ENCODE assay signal across 24 cellular contexts in the genomic region with DNA sequence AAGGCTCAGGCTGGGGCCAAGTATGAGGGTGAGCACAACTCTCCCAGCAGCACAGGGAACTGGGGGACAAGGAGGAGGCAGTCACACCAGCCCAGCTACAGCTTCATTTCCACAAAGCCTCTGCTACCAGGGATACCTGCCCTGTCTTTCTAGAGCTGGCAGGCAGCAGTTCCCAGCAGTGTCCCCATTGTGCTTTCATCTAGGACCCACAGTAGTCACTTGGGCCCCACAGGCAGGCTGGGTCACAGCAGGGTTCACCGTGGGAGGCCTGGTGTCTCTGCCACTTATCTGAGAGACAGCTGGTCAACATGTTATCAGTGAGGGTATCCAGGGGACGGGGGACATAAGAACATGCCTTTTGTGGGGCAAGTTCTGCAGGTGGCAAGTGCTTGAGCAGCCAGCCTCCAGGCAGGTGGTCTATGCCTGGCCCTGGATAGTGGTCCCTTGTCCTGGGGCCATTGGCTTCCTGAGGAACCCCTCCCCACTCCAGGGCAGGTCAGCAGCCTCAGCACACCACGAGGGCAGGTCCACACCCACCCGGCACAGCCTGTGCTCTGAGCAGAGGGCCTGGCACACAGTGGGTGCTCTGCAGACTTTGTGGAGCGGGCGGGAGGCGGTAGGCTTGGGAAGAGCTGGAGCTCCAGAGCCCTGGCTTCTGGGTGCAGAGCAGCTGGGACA. TPM values are rescaled to one million over a fixed set of nuclear protein-coding genes. Genes with fewer than 3 reads are reported as not detected.
A peak's percentile ranks its signal among the peaks of the same experiment; 100 is the strongest.
DNase-seq lines count a peak whose midpoint lies in the region; ATAC-seq, FAIRE-seq and TF ChIP-seq lines count a peak whose summit lies in the region.
"Had no signal": no experiment of that assay in that cellular context is flagged by ENCODE, and none has a peak within 500 bp of the region (broad histone marks: within the 10 kb centered on the region; RNA-seq: fewer than 3 reads in every experiment).

No MANE protein-coding gene starts in this region.

- H3K4me1 ChIP-seq in BLaER1 (peaks cover 55% of the 10 kb centered on the region), IMR-90 (ENCODE audit: control insufficient read depth, insufficient read depth, low read length) (no peaks in the 10 kb centered on the region), K562 (replicated peaks in 1 of 2; ENCODE audit: control insufficient read depth in 2 of 2, insufficient read depth in 2 of 2, low read length in 2 of 2) (peaks cover 0 to 39% of the 10 kb centered on the region in 2 experiments; a peak in 3 of 5 replicates)
- H3K4me1 ChIP-seq: BE2C had no signal

- dilution Hi-C loops in IMR-90 (cut with HindIII; ENCODE audit: low sequenced_read_pairs, unreplicated experiment), result no loop called here

- DNase-seq in IMR-90, result no peak
- DNase-seq in K562 (ENCODE audit: extremely low read depth in 1 of 4, low spot score in 3 of 4), result peak in 3 of 4 experiments; percentile 62 to 64 (median 64)
- DNase-seq in mesenteric fat pad (ENCODE audit: low spot score), result no peak
- DNase-seq in immature natural killer cell, result no peak
- no peak for DNase-seq in NCI-H2081 (lab: John Stamatoyannopoulos, UW)
- DNase-seq in NCI-H526 treated with DMSO at 0.1 percent for 48 hours (lab: John Stamatoyannopoulos, UW), result no peak
- DNase-seq: BE2C; CD4-positive, alpha-beta memory T cell; GOT3; MV-4-11; NCI-H2029 treated with DMSO at 0.1 percent for 48 hours; NCI-H2171 treated with DMSO at 0.1 percent for 48 hours; NCI-H82; PC-3 had no signal

- H3K9me1 ChIP-seq in IMR-90 (ENCODE audit: insufficient read depth, low read length) (no peaks in the 10 kb centered on the region), K562 (ENCODE audit: control insufficient read depth, insufficient read depth, low read length) (peaks cover 11% of the 10 kb centered on the region)

- no peak overlapping the region for H3K4me3 Mint-ChIP-seq in immature natural killer cell
- H3K4me3 Mint-ChIP-seq: CD4-positive, alpha-beta memory T cell had no signal

- in situ Hi-C loops in IMR-90 (cut with MboI; ENCODE audit: low sequenced_read_pairs), result no loop called here
- in situ Hi-C loops in K562 (cut with MboI), result no loop called here

- no peak overlapping the region for H2AK9ac ChIP-seq in IMR-90 (replicated peaks; ENCODE audit: low read depth, low read length, poor library complexity)

- no peak overlapping the region for H3K4ac ChIP-seq in IMR-90 (ENCODE audit: low read depth, low read length)

- POLR2A ChIA-PET in IMR-90 (lab: Charles Lee; ENCODE audit: unreplicated experiment) (no interaction called here), K562 (lab: Yijun Ruan, JAX) (interaction anchor here (0.7 to 19.9 kb wide), 10 partner anchors 14 to 233 kb away, joined by 3 to 414 read pairs (median 4); a partner anchor contains a TSS)

- no peak overlapping the region for H3K27ac Mint-ChIP-seq in immature natural killer cell

- H3K36me3 ChIP-seq in BLaER1, result peaks cover 90% of the 10 kb centered on the region
- H3K36me3 ChIP-seq in IMR-90 (ENCODE audit: control insufficient read depth, insufficient read depth, low read length), result no peaks in the 10 kb centered on the region
- H3K36me3 ChIP-seq in K562 (ENCODE audit: control insufficient read depth, insufficient read depth, low read length), result no peaks in the 10 kb centered on the region
- H3K36me3 ChIP-seq: BE2C had no signal

- H3K9ac ChIP-seq in BLaER1, result no peak overlapping the region
- no peak overlapping the region for H3K9ac ChIP-seq in IMR-90 (ENCODE audit: low read depth, low read length)
- H3K9ac ChIP-seq in K562 (ENCODE audit: insufficient read depth in 1 of 2, low read depth in 2 of 2, low read length in 2 of 2), result peak overlapping the region in 1 of 2 experiments; percentile 30; a peak in 2 of 4 replicates
- H3K9ac ChIP-seq: KMS-11 had no signal

- H3K27ac ChIP-seq in BLaER1, result no peak overlapping the region
- H3K27ac ChIP-seq in IMR-90 (ENCODE audit: insufficient read depth, low read length), result no peak overlapping the region
- H3K27ac ChIP-seq in K562 (ENCODE audit: extremely low read depth, low read depth, low read length), result no peak overlapping the region
- H3K27ac ChIP-seq in layer of hippocampus (ENCODE audit: low read depth, low read length), result peak overlapping the region; percentile 90
- H3K27ac ChIP-seq: KMS-11, RWPE1 had no signal

- CTCF ChIA-PET in IMR-90 (lab: Yijun Ruan, JAX), result no interaction called here
- CTCF ChIA-PET in K562 (lab: Yijun Ruan, JAX; ENCODE audit: low intra/inter-chr PET ratio), result no interaction called here

- no peak for FAIRE-seq in K562 (lab: Jason Lieb, UNC)
- FAIRE-seq: A204.1, D721Med, GM12892, GM18507 had no signal

- H4K20me1 ChIP-seq in BLaER1 (peaks cover 100% of the 10 kb centered on the region), IMR-90 (ENCODE audit: insufficient read depth, low read length) (no peaks in the 10 kb centered on the region; the same call in 1 of the 2 replicates), K562 (replicated peaks; ENCODE audit: control insufficient read depth, insufficient read depth, low read length) (peaks cover 99% of the 10 kb centered on the region)

- no peak overlapping the region for H2BK5ac ChIP-seq in IMR-90 (ENCODE audit: low read depth, low read length, poor library complexity, severe bottlenecking)

- H3K9me3 ChIP-seq in BLaER1, result no peaks in the 10 kb centered on the region
- no peaks in the 10 kb centered on the region for H3K9me3 ChIP-seq in IMR-90 (ENCODE audit: control insufficient read depth, insufficient read depth, low read length)
- no peaks in the 10 kb centered on the region for H3K9me3 ChIP-seq in K562 (replicated peaks; ENCODE audit: control insufficient read depth, insufficient read depth, low read depth, low read length)
- H3K9me3 ChIP-seq: BE2C had no signal

- no peak overlapping the region for H4K5ac ChIP-seq in IMR-90 (ENCODE audit: low read depth, low read length)

- H3K4me2 ChIP-seq in BLaER1, result peak overlapping the region; percentile 58; the same call in 1 of the 2 replicates
- no peak overlapping the region for H3K4me2 ChIP-seq in IMR-90 (ENCODE audit: low read depth, low read length)
- no peak overlapping the region for H3K4me2 ChIP-seq in K562 (ENCODE audit: insufficient read depth, low read length)
- H3K4me2 ChIP-seq: KMS-11 had no signal

- H3K27me3 Mint-ChIP-seq in immature natural killer cell (ENCODE audit: low read depth in 3 of 3), result peaks cover 0 to under 1% (median 0%) of the 10 kb centered on the region in 3 donors
- H3K27me3 Mint-ChIP-seq: CD4-positive, alpha-beta memory T cell had no signal

- no peak overlapping the region for H3K18ac ChIP-seq in IMR-90 (ENCODE audit: low read depth, low read length)

- H3K4me3 ChIP-seq in BLaER1 (no peak overlapping the region), IMR-90 (ENCODE audit: insufficient read depth, low read depth, low read length) (no peak overlapping the region), K562 (no peak overlapping the region)

- intact Hi-C loops in IMR-90 (cut with micrococcal nuclease), result no loop called here
- intact Hi-C loops in K562 (cut with micrococcal nuclease), result no loop called here

- TF ChIP-seq POLR2A in IMR-90 (IDR thresholded peaks at IDR 0.05; ENCODE audit: low read depth, low read length) (no peak), K562 (conservative IDR thresholded peaks at IDR 0.05) (no peak)

- TF ChIP-seq CTCF in IMR-90 (conservative IDR thresholded peaks at IDR 0.05; ENCODE audit: low read depth, low read length) (no peak), K562 (IDR thresholded peaks at IDR 0.05 in 2 of 3, conservative IDR thresholded peaks at IDR 0.05 in 1 of 3; ENCODE audit: insufficient read depth in 2 of 3, low read depth in 1 of 3, low read length in 3 of 3) (no peak)

- no peak; the same call in 1 of the 2 replicates for TF ChIP-seq EP300 in K562 (IDR thresholded peaks at IDR 0.05; ENCODE audit: low read length)

- no peaks in the 10 kb centered on the region for H3K36me3 Mint-ChIP-seq in immature natural killer cell
- H3K36me3 Mint-ChIP-seq: CD4-positive, alpha-beta memory T cell had no signal

- H4K91ac ChIP-seq in IMR-90 (ENCODE audit: insufficient read depth, low read depth, low read length), result no peak overlapping the region

- no peak overlapping the region for H2AK5ac ChIP-seq in IMR-90 (ENCODE audit: low read depth, low read length)

- H2BK20ac ChIP-seq in IMR-90 (ENCODE audit: low read depth, low read length), result no peak overlapping the region

- H2BK15ac ChIP-seq in IMR-90 (ENCODE audit: low read depth, low read length), result no peak overlapping the region

- no peak for TF ChIP-seq RAD21 in IMR-90 (IDR thresholded peaks at IDR 0.05; ENCODE audit: low read length)
- no peak for TF ChIP-seq RAD21 in K562 (CRISPR knock-in tag; conservative IDR thresholded peaks at IDR 0.05 in 1 of 2, IDR thresholded peaks at IDR 0.05 in 1 of 2)

- no peak overlapping the region for H3K23ac ChIP-seq in IMR-90 (ENCODE audit: low read depth, low read length)

- no peak overlapping the region for H2BK120ac ChIP-seq in IMR-90 (ENCODE audit: low read depth, low read length)

- ATAC-seq in IMR-90 (ENCODE audit: low read depth), result no peak
- peak; percentile 1; the same call in 2 of the 3 replicates for ATAC-seq in K562
- ATAC-seq: HCT116, PC-3 had no signal

- no peak overlapping the region for H3K14ac ChIP-seq in IMR-90 (replicated peaks; ENCODE audit: low read depth, low read length)

- BruUV-seq in IMR-90 (replicated peaks; lab: Mats Ljungman, UMichigan) (no TSS peak), K562 (replicated peaks; lab: Mats Ljungman, UMichigan) (no TSS peak)

- H3K79me2 ChIP-seq in K562 (ENCODE audit: control insufficient read depth, insufficient read depth, low read length), result no peaks in the 10 kb centered on the region

- H3K4me1 Mint-ChIP-seq in immature natural killer cell, result no peaks in the 10 kb centered on the region
- H3K4me1 Mint-ChIP-seq: CD4-positive, alpha-beta memory T cell had no signal

- no peaks in the 10 kb centered on the region for H3K79me1 ChIP-seq in IMR-90 (ENCODE audit: low read depth in 1 of 2, low read length in 2 of 2)

- no peaks in the 10 kb centered on the region for H3K27me3 ChIP-seq in BLaER1
- no peaks in the 10 kb centered on the region; the same call in 1 of the 2 replicates for H3K27me3 ChIP-seq in IMR-90 (ENCODE audit: control insufficient read depth, insufficient read depth, low read length)
- peaks cover 94 to 100% of the 10 kb centered on the region in 2 experiments for H3K27me3 ChIP-seq in K562 (ENCODE audit: control insufficient read depth in 2 of 2, insufficient read depth in 2 of 2, low read length in 2 of 2)
- no peaks in the 10 kb centered on the region for H3K27me3 ChIP-seq in layer of hippocampus (ENCODE audit: control insufficient read depth, insufficient read depth, low read length)
- H3K27me3 ChIP-seq: BE2C had no signal

- H3K9me3 Mint-ChIP-seq in immature natural killer cell, result no peaks in the 10 kb centered on the region
- H3K9me3 Mint-ChIP-seq: CD4-positive, alpha-beta memory T cell had no signal

- peak overlapping the region; percentile 21 for H2AFZ ChIP-seq in IMR-90 (replicated peaks; ENCODE audit: low read length, poor library complexity)
- H2AFZ ChIP-seq in K562 (ENCODE audit: low read depth, low read length), result no peak overlapping the region

- H3K56ac ChIP-seq in IMR-90 (ENCODE audit: extremely low read depth, insufficient read depth, low read length), result no peak overlapping the region

- WGBS in IMR-90 (ENCODE audit: extremely low coverage in 2 of 2, insufficient read length in 1 of 2), 2 experiments, result 60% methylated on average over 2 of the region's 7 CpGs; no CpG with 5 or more reads in 1 of the 2 experiments
- WGBS in K562 (ENCODE audit: insufficient coverage, low coverage, missing lambda C conversion rate), result 2% methylated on average over 7 of the region's 7 CpGs

- H4K8ac ChIP-seq in IMR-90 (ENCODE audit: low read depth in 2 of 2, low read length in 2 of 2), result no peak overlapping the region

RNA-seq across cellular contexts. Expression of a gene that starts 29.9 kb away (rescaled TPM):
- total RNA-seq in IMR-90 (2012; rRNA removed), result 1.9 and 2.5 TPM in 2 replicates
- 1.5 and 1.7 TPM in 2 replicates for polyA plus RNA-seq in IMR-90 (2012; rRNA removed)
- 0.88 and 1.6 TPM in 2 replicates for polyA plus RNA-seq in IMR-90 (2012; cell fraction: cytosol; rRNA removed)
- 1.5 and 1.7 TPM in 2 replicates for polyA plus RNA-seq in IMR-90 (2012; cell fraction: nucleus; rRNA removed; ENCODE audit: low replicate concordance)
- total RNA-seq in K562 (2011; cell fraction: chromatin; rRNA removed; ENCODE audit: low replicate concordance), result 0.79 and 1.2 TPM in 2 replicates
- total RNA-seq in K562 (2011; cell fraction: nucleolus; rRNA removed), result 0.50 and 0.79 TPM in 2 replicates
- 0.29 and 0.46 TPM in 2 replicates for total RNA-seq in K562 (2011; cell fraction: nucleoplasm; rRNA removed)
- total RNA-seq in K562 (2014; rRNA removed), result 0.14 and 0.24 TPM in 2 replicates
- total RNA-seq in K562 (2014; rRNA removed; fragmentation: Illumina TruSeq; extraction: Trizol), result 0.04 and 0.10 TPM in 2 replicates
- total RNA-seq in K562 (2015; rRNA removed; fragmentation: Illumina TruSeq; extraction: Trizol), result 0.04 and 0.11 TPM in 2 replicates
- total RNA-seq in K562 (2021), result 0.22 and 0.74 TPM in 2 replicates
- 0.13 and 0.22 TPM in 2 replicates for polyA plus RNA-seq in K562 (2011; rRNA removed)
- 0.15 and 0.31 TPM in 2 replicates for polyA plus RNA-seq in K562 (2011; cell fraction: cytosol; rRNA removed)
- polyA plus RNA-seq in K562 (2011; cell fraction: nucleus; rRNA removed), result 0.35 and 0.60 TPM in 2 replicates
- polyA plus RNA-seq in K562 (2012), result 0.14 and 0.26 TPM in 2 replicates
- polyA plus RNA-seq in K562 (2014; fragmentation: Illumina TruSeq; extraction: Trizol), result 0.12 and 0.13 TPM in 2 replicates
- polyA plus RNA-seq in K562 (2014; fragmentation: Nextera tagmentation; extraction: Ambion mirVana), result not detected
- 0.18 TPM in 1 of 2 replicates, not detected in the other for polyA plus RNA-seq in K562 (2014; rRNA removed)
- polyA minus RNA-seq in K562 (2011; rRNA and poly(A)+ RNA removed), result 0.21 and 0.32 TPM in 2 replicates
- 0.57 TPM in 1 of 2 replicates, not detected in the other for polyA minus RNA-seq in K562 (2011; cell fraction: cytosol; rRNA and poly(A)+ RNA removed)
- 0.40 and 0.67 TPM in 2 replicates for polyA minus RNA-seq in K562 (2011; cell fraction: nucleus; rRNA and poly(A)+ RNA removed)
- total RNA-seq in mesenteric fat pad, result 18.3 TPM
- under 1 TPM in 2 of 3 donors, not detected in 1; 0.50 to 0.96 TPM for polyA plus RNA-seq in immature natural killer cell

RNA-seq across cellular contexts. Expression of a gene that starts 41.5 kb away (rescaled TPM):
- total RNA-seq in IMR-90 (2012; rRNA removed) (not detected in 2 replicates), K562 (2014; rRNA removed) (not detected in 2 replicates), K562 (2014; rRNA removed; fragmentation: Illumina TruSeq; extraction: Trizol) (not detected in 2 replicates), K562 (2015; rRNA removed; fragmentation: Illumina TruSeq; extraction: Trizol) (not detected in 2 replicates), K562 (2021) (not detected in 2 replicates), mesenteric fat pad (not detected)
- polyA plus RNA-seq in IMR-90 (2012; rRNA removed) (0.10 TPM in 1 of 2 replicates, not detected in the other), K562 (2011; rRNA removed) (0.24 TPM in 1 of 2 replicates, not detected in the other), K562 (2014; fragmentation: Illumina TruSeq; extraction: Trizol) (not detected in 2 replicates), K562 (2014; fragmentation: Nextera tagmentation; extraction: Ambion mirVana) (under 1 TPM in 1 of 2 experiments, not detected in 1; 0.35 TPM), K562 (2014; rRNA removed) (not detected in 2 replicates), immature natural killer cell (under 1 TPM in 2 of 3 donors, not detected in 1; 0.26 to 0.66 TPM)
- polyA plus RNA-seq in IMR-90 (2012; cell fraction: cytosol; rRNA removed), result 0.18 and 0.21 TPM in 2 replicates
- polyA plus RNA-seq in IMR-90 (2012; cell fraction: nucleus; rRNA removed; ENCODE audit: low replicate concordance), result not detected in 2 replicates
- total RNA-seq in K562 (2011; cell fraction: chromatin; rRNA removed; ENCODE audit: low replicate concordance), result not detected in 2 replicates
- not detected in 2 replicates for total RNA-seq in K562 (2011; cell fraction: nucleolus; rRNA removed)
- total RNA-seq in K562 (2011; cell fraction: nucleoplasm; rRNA removed), result not detected in 2 replicates
- not detected in 2 replicates for polyA plus RNA-seq in K562 (2011; cell fraction: cytosol; rRNA removed)
- 0.27 TPM in 1 of 2 replicates, not detected in the other for polyA plus RNA-seq in K562 (2011; cell fraction: nucleus; rRNA removed)
- polyA plus RNA-seq in K562 (2012), result not detected in 2 replicates
- polyA minus RNA-seq in K562 (2011; rRNA and poly(A)+ RNA removed), result not detected in 2 replicates
- not detected in 2 replicates for polyA minus RNA-seq in K562 (2011; cell fraction: cytosol; rRNA and poly(A)+ RNA removed)
- polyA minus RNA-seq in K562 (2011; cell fraction: nucleus; rRNA and poly(A)+ RNA removed), result not detected in 2 replicates
- total RNA-seq: CD4-positive, alpha-beta memory T cell; NCI-H460 had no signal
- polyA plus RNA-seq: CD4-positive, alpha-beta memory T cell had no signal

RNA-seq across cellular contexts. Expression of a gene that starts 45.0 kb away (rescaled TPM):
- 2.5 and 3.6 TPM in 2 replicates for total RNA-seq in IMR-90 (2012; rRNA removed)
- 4.0 TPM in 2 replicates for polyA plus RNA-seq in IMR-90 (2012; rRNA removed)
- 2.3 and 3.7 TPM in 2 replicates for polyA plus RNA-seq in IMR-90 (2012; cell fraction: cytosol; rRNA removed)
- 4.6 and 6.6 TPM in 2 replicates for polyA plus RNA-seq in IMR-90 (2012; cell fraction: nucleus; rRNA removed; ENCODE audit: low replicate concordance)
- not detected in 2 replicates for total RNA-seq in K562 (2011; cell fraction: chromatin; rRNA removed; ENCODE audit: low replicate concordance)
- not detected in 2 replicates for total RNA-seq in K562 (2011; cell fraction: nucleolus; rRNA removed)
- not detected in 2 replicates for total RNA-seq in K562 (2011; cell fraction: nucleoplasm; rRNA removed)
- 0.04 and 0.50 TPM in 2 replicates for total RNA-seq in K562 (2014; rRNA removed)
- total RNA-seq in K562 (2014; rRNA removed; fragmentation: Illumina TruSeq; extraction: Trizol), result not detected in 2 replicates
- not detected in 2 replicates for total RNA-seq in K562 (2015; rRNA removed; fragmentation: Illumina TruSeq; extraction: Trizol)
- 0.09 TPM in 1 of 2 replicates, not detected in the other for total RNA-seq in K562 (2021)
- 0.01 and 0.04 TPM in 2 replicates for polyA plus RNA-seq in K562 (2011; rRNA removed)
- 0.58 TPM in 1 of 2 replicates, not detected in the other for polyA plus RNA-seq in K562 (2011; cell fraction: cytosol; rRNA removed)
- 0.06 TPM in 1 of 2 replicates, not detected in the other for polyA plus RNA-seq in K562 (2011; cell fraction: nucleus; rRNA removed)
- polyA plus RNA-seq in K562 (2012), result 0.08 and 0.18 TPM in 2 replicates
- not detected in 2 replicates for polyA plus RNA-seq in K562 (2014; fragmentation: Illumina TruSeq; extraction: Trizol)
- under 1 TPM; 0.04 to 0.08 TPM for polyA plus RNA-seq in K562 (2014; fragmentation: Nextera tagmentation; extraction: Ambion mirVana)
- polyA plus RNA-seq in K562 (2014; rRNA removed), result 0.08 TPM in 1 of 2 replicates, not detected in the other
- 0.42 TPM in 1 of 2 replicates, not detected in the other for polyA minus RNA-seq in K562 (2011; rRNA and poly(A)+ RNA removed)
- polyA minus RNA-seq in K562 (2011; cell fraction: cytosol; rRNA and poly(A)+ RNA removed), result not detected in 2 replicates
- 0.11 and 0.40 TPM in 2 replicates for polyA minus RNA-seq in K562 (2011; cell fraction: nucleus; rRNA and poly(A)+ RNA removed)
- 3.2 TPM for total RNA-seq in mesenteric fat pad
- 1 to 10 TPM in 2 of 3 donors, not detected in 1; 1.8 to 3.7 TPM for polyA plus RNA-seq in immature natural killer cell

Comparison
In these comparisons a context has a peak if more than half of its experiments do, and no peak if none do; other contexts are left out.
1. DNase-seq: peak in K562 (3 of 4); none in IMR-90 (single experiment), mesenteric fat pad (single experiment), immature natural killer cell (0 of 3), NCI-H2081 (0 of 2) and NCI-H526 treated with DMSO at 0.1 percent for 48 hours (single experiment).